In genomic region chr11:2982214-2982613, GRCh38 we compare ENCODE assay signal across 16 cellular contexts. TPM values are rescaled to one million over a fixed set of nuclear protein-coding genes. Genes with fewer than 3 reads are reported as not detected.
DNase-seq lines count a peak whose midpoint lies in the region; FAIRE-seq and TF ChIP-seq lines count a peak whose summit lies in the region.
"Had no signal": no experiment of that assay in that cellular context is flagged by ENCODE, and none has a peak within 500 bp of the region (broad histone marks: within the 10 kb centered on the region; RNA-seq: fewer than 3 reads in every experiment).

No MANE protein-coding gene starts in this region.

- H3K18ac ChIP-seq in mesendoderm (ENCODE audit: low read length) = no peak overlapping the region

- intact Hi-C loops in activated T-helper 1 cell treated with anti-CD3 and anti-CD28 coated beads, Interleukin-12 subunit alpha, Interleukin-12 subunit beta, Interleukin-2, Interleukin-4 antibody, amounts not matched to agents 30 ng/mL and 10 ng/mL and 1 ng/mL, durations not matched to agents 14 hours and 24 hours and 36 hours (cut with micrococcal nuclease) = no loop called here

- no peaks in the 10 kb centered on the region for H3K27me3 ChIP-seq in mesendoderm (ENCODE audit: insufficient read depth, low read length, poor library complexity)
- H3K27me3 ChIP-seq: body of pancreas, left lung had no signal

- no peak overlapping the region for H2AK5ac ChIP-seq in mesendoderm (ENCODE audit: low read length)

- no peak overlapping the region for H3K56ac ChIP-seq in mesendoderm (ENCODE audit: low read length)

- no peak overlapping the region for H3K4me3 ChIP-seq in mesendoderm (ENCODE audit: low read length)
- H3K4me3 ChIP-seq: body of pancreas, left lung had no signal

- no peak overlapping the region for H4K5ac ChIP-seq in mesendoderm (ENCODE audit: low read length)

- no peak overlapping the region for H3K4me2 ChIP-seq in mesendoderm (ENCODE audit: low read length)

- no peak overlapping the region for H2BK120ac ChIP-seq in mesendoderm (ENCODE audit: low read depth, low read length)

- H3K4me1 ChIP-seq in mesendoderm (ENCODE audit: control insufficient read depth, low read depth, low read length) = peaks cover 5% of the 10 kb centered on the region

- no peak overlapping the region for H2BK15ac ChIP-seq in mesendoderm (replicated peaks; ENCODE audit: low read depth)

- peaks cover 10% of the 10 kb centered on the region for H3K36me3 Mint-ChIP-seq in activated naive CD4-positive, alpha-beta T cell treated with anti-CD3 and anti-CD28 coated beads, Interleukin-2, amount 50 U/mL, for 24 hours
- peaks cover 22% of the 10 kb centered on the region for H3K36me3 Mint-ChIP-seq in activated T-helper 1 cell treated with anti-CD3 and anti-CD28 coated beads, Interleukin-12 subunit alpha, Interleukin-12 subunit beta, Interleukin-2, Interleukin-4 antibody, amounts not matched to agents 30 ng/mL and 10 ng/mL and 1 ng/mL, durations not matched to agents 14 hours and 24 hours and 36 hours (ENCODE audit: low read depth)

- peaks cover 64% of the 10 kb centered on the region for H3K4me1 Mint-ChIP-seq in activated naive CD4-positive, alpha-beta T cell treated with anti-CD3 and anti-CD28 coated beads, Interleukin-2, amount 50 U/mL, for 24 hours
- H3K4me1 Mint-ChIP-seq in activated T-helper 1 cell treated with anti-CD3 and anti-CD28 coated beads, Interleukin-12 subunit alpha, Interleukin-12 subunit beta, Interleukin-2, Interleukin-4 antibody, amounts not matched to agents 30 ng/mL and 10 ng/mL and 1 ng/mL, durations not matched to agents 14 hours and 24 hours and 36 hours (ENCODE audit: low read depth) = peaks cover 28% of the 10 kb centered on the region

- H3K23ac ChIP-seq in mesendoderm (ENCODE audit: low read length) = no peak overlapping the region

- no peak overlapping the region for H3K27ac ChIP-seq in mesendoderm (ENCODE audit: low read depth, low read length)
- H3K27ac ChIP-seq: body of pancreas, left lung had no signal

- H4K8ac ChIP-seq in mesendoderm (ENCODE audit: low read depth, low read length) = no peak overlapping the region

- no CpG with 5 or more reads among the region's 2 CpGs for WGBS in mesendoderm (ENCODE audit: extremely low coverage, insufficient coverage, low lambda C conversion rate)

- FAIRE-seq in GM12891 (lab: Jason Lieb, UNC) = peak; percentile 5
- FAIRE-seq: GM18507 had no signal

- peaks cover 78% of the 10 kb centered on the region for H3K79me2 ChIP-seq in mesendoderm (ENCODE audit: control insufficient read depth, insufficient read depth, low read length)

- TF ChIP-seq POLR2A in GM12891 (IDR thresholded peaks at IDR 0.05; ENCODE audit: low read depth, low read length) = no peak

- H2BK5ac ChIP-seq in mesendoderm (ENCODE audit: low read length) = no peak overlapping the region

- H3K4ac ChIP-seq in mesendoderm (ENCODE audit: low read depth, low read length) = no peak overlapping the region

- H3K4me3 Mint-ChIP-seq in activated naive CD4-positive, alpha-beta T cell treated with anti-CD3 and anti-CD28 coated beads, Interleukin-2, amount 50 U/mL, for 24 hours = peak overlapping the region; percentile 63
- no peak overlapping the region for H3K4me3 Mint-ChIP-seq in activated T-helper 1 cell treated with anti-CD3 and anti-CD28 coated beads, Interleukin-12 subunit alpha, Interleukin-12 subunit beta, Interleukin-2, Interleukin-4 antibody, amounts not matched to agents 30 ng/mL and 10 ng/mL and 1 ng/mL, durations not matched to agents 14 hours and 24 hours and 36 hours
- H3K4me3 Mint-ChIP-seq: dendritic cell treated with granulocyte-macrophage colony-stimulating factor and Interleukin-4, amounts not matched to agents 40 ng/mL and 50 ng/mL, for 4 days; T-helper 1 cell treated with Interleukin-12 subunit alpha and Interleukin-12 subunit beta and Interleukin-4 antibody, amounts not matched to agents 30 μg/mL and 1 μg/mL, for 36 hours had no signal

- H3K36me3 ChIP-seq in mesendoderm (ENCODE audit: control insufficient read depth, insufficient read depth, low read length) = peaks cover 2% of the 10 kb centered on the region

- peaks cover 5% of the 10 kb centered on the region for H3K79me1 ChIP-seq in mesendoderm (ENCODE audit: low read length)

- H3K27ac Mint-ChIP-seq in activated naive CD4-positive, alpha-beta T cell treated with anti-CD3 and anti-CD28 coated beads, Interleukin-2, amount 50 U/mL, for 24 hours = peak overlapping the region; percentile 76
- peak overlapping the region; percentile 15 for H3K27ac Mint-ChIP-seq in activated T-helper 1 cell treated with anti-CD3 and anti-CD28 coated beads, Interleukin-12 subunit alpha, Interleukin-12 subunit beta, Interleukin-2, Interleukin-4 antibody, amounts not matched to agents 30 ng/mL and 10 ng/mL and 1 ng/mL, durations not matched to agents 14 hours and 24 hours and 36 hours
- H3K27ac Mint-ChIP-seq: dendritic cell treated with granulocyte-macrophage colony-stimulating factor and Interleukin-4, amounts not matched to agents 40 ng/mL and 50 ng/mL, for 4 days had no signal

- no peaks in the 10 kb centered on the region for H3K9me3 Mint-ChIP-seq in activated naive CD4-positive, alpha-beta T cell treated with anti-CD3 and anti-CD28 coated beads, Interleukin-2, amount 50 U/mL, for 24 hours
- H3K9me3 Mint-ChIP-seq in activated T-helper 1 cell treated with anti-CD3 and anti-CD28 coated beads, Interleukin-12 subunit alpha, Interleukin-12 subunit beta, Interleukin-2, Interleukin-4 antibody, amounts not matched to agents 30 ng/mL and 10 ng/mL and 1 ng/mL, durations not matched to agents 14 hours and 24 hours and 36 hours = no peaks in the 10 kb centered on the region
- H3K9me3 Mint-ChIP-seq: dendritic cell treated with granulocyte-macrophage colony-stimulating factor and Interleukin-4, amounts not matched to agents 40 ng/mL and 50 ng/mL, for 4 days; T-helper 1 cell treated with Interleukin-12 subunit alpha and Interleukin-12 subunit beta and Interleukin-4 antibody, amounts not matched to agents 30 μg/mL and 1 μg/mL, for 36 hours had no signal

- DNase-seq in activated naive CD4-positive, alpha-beta T cell treated with Interleukin-2 at 50 U/mL for 16 hours = no peak
- DNase-seq in GM12891 (ENCODE audit: insufficient read length, low spot score) (no peak), mesendoderm (peak; percentile 30), NCI-H446 treated with DMSO at 0.1 percent for 48 hours (lab: John Stamatoyannopoulos, UW) (no peak), SKM-1 (lab: John Stamatoyannopoulos, UW; ENCODE audit: unreplicated experiment) (no peak), NCI-H2107 treated with DMSO at 0.1 percent for 48 hours (lab: John Stamatoyannopoulos, UW; ENCODE audit: unreplicated experiment) (no peak)
- no peak for DNase-seq in activated T-helper 1 cell treated with anti-CD3 and anti-CD28 coated beads, Interleukin-12 subunit alpha, Interleukin-12 subunit beta, Interleukin-2, Interleukin-4 antibody, amounts not matched to agents 30 ng/mL and 10 ng/mL and 1 ng/mL, durations not matched to agents 14 hours and 24 hours and 36 hours (ENCODE audit: low spot score)
- DNase-seq: body of pancreas, left lung, NCI-H2029, NCI-H446, SHP77 had no signal

- no peak overlapping the region for H3K9ac ChIP-seq in mesendoderm (ENCODE audit: low read length)

- H3K27me3 Mint-ChIP-seq in activated naive CD4-positive, alpha-beta T cell treated with anti-CD3 and anti-CD28 coated beads, Interleukin-2, amount 50 U/mL, for 24 hours = no peaks in the 10 kb centered on the region
- H3K27me3 Mint-ChIP-seq in activated T-helper 1 cell treated with anti-CD3 and anti-CD28 coated beads, Interleukin-12 subunit alpha, Interleukin-12 subunit beta, Interleukin-2, Interleukin-4 antibody, amounts not matched to agents 30 ng/mL and 10 ng/mL and 1 ng/mL, durations not matched to agents 14 hours and 24 hours and 36 hours (ENCODE audit: insufficient read depth) = no peaks in the 10 kb centered on the region
- H3K27me3 Mint-ChIP-seq: dendritic cell treated with granulocyte-macrophage colony-stimulating factor and Interleukin-4, amounts not matched to agents 40 ng/mL and 50 ng/mL, for 4 days had no signal

TF ChIP-seq in GM12891, 5 proteins besides CTCF, POLR2A, EP300 and RAD21:
- no peak for TF ChIP-seq POU2F2 (IDR thresholded peaks at IDR 0.05; ENCODE audit: low read depth, low read length)
- no peak for TF ChIP-seq TAF1 (IDR thresholded peaks at IDR 0.05; ENCODE audit: low read depth, low read length)
- no peak for TF ChIP-seq PAX5 (IDR thresholded peaks at IDR 0.05; ENCODE audit: insufficient read depth, low read length, severe bottlenecking)
- no peak for TF ChIP-seq SPI1 (IDR thresholded peaks at IDR 0.05; ENCODE audit: low read depth, low read length)
- TF ChIP-seq POLR2AphosphoS5 (IDR thresholded peaks at IDR 0.05; ENCODE audit: low read depth, low read length) = no peak

RNA-seq across cellular contexts. Expression of gene NAP1L4, which starts 9.9 kb away (rescaled TPM):
- 85.6 TPM for polyA plus RNA-seq in GM12891 (2012; ENCODE audit: low read depth, missing spikeins)
- total RNA-seq in activated T-helper 1 cell treated with anti-CD3 and anti-CD28 coated beads, Interleukin-12 subunit alpha, Interleukin-12 subunit beta, Interleukin-2, Interleukin-4 antibody, amounts not matched to agents 30 ng/mL and 10 ng/mL and 1 ng/mL, durations not matched to agents 14 hours and 24 hours and 36 hours = 284 and 285 TPM in 2 replicates
- polyA plus RNA-seq in mesendoderm (2013, experiment 1 of 2) = 166 TPM
- 172 TPM for polyA plus RNA-seq in mesendoderm (2013, experiment 2 of 2)

RNA-seq across cellular contexts. Expression of gene PHLDA2, which starts 53.0 kb away (rescaled TPM):
- polyA plus RNA-seq in GM12891 (2012; ENCODE audit: low read depth, missing spikeins) = 0.42 TPM
- 25.7 and 28.0 TPM in 2 replicates for total RNA-seq in activated T-helper 1 cell treated with anti-CD3 and anti-CD28 coated beads, Interleukin-12 subunit alpha, Interleukin-12 subunit beta, Interleukin-2, Interleukin-4 antibody, amounts not matched to agents 30 ng/mL and 10 ng/mL and 1 ng/mL, durations not matched to agents 14 hours and 24 hours and 36 hours
- 18.5 TPM for polyA plus RNA-seq in mesendoderm (2013, experiment 1 of 2)
- polyA plus RNA-seq in mesendoderm (2013, experiment 2 of 2) = 18.7 TPM
